In the genomic region with DNA sequence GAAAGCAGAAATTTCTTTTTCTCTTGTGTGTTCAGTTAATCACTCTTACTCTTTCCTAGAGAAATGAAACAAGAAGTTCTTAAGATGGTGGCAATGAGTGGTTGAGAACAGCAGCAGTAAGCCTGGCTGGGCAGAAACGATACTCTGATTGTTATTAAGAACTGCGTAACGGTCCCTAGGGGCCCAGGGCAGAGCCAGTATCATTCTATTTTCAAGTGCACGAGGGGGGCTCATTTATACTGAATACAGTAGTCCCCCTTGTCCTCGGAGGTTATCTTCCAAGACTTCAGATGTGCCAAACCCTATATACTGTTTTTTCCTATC, we compare ENCODE assay signal across 21 cellular contexts.
DNase-seq lines count a peak whose midpoint lies in the region; ATAC-seq, FAIRE-seq and TF ChIP-seq lines count a peak whose summit lies in the region.
"Had no signal": no experiment of that assay in that cellular context is flagged by ENCODE, and none has a peak within 500 bp of the region (broad histone marks: within the 10 kb centered on the region; RNA-seq: fewer than 3 reads in every experiment).

No MANE protein-coding gene starts in this region.

- no peaks in the 10 kb centered on the region for H3K9me1 ChIP-seq in K562 (ENCODE audit: control insufficient read depth, insufficient read depth, low read length)

- H3K36me3 Mint-ChIP-seq in naive thymus-derived CD4-positive, alpha-beta T cell, result peaks cover 0 to 13% (median 0%) of the 10 kb centered on the region in 5 donors
- no peaks in the 10 kb centered on the region for H3K36me3 Mint-ChIP-seq in activated CD4-positive, alpha-beta memory T cell treated with anti-CD3 and anti-CD28 coated beads for 36 hours
- H3K36me3 Mint-ChIP-seq: activated naive CD8-positive, alpha-beta T cell treated with anti-CD3 and anti-CD28 coated beads, Interleukin-2, amount 10 ng/mL, durations not matched to agents 7 days and 5 days had no signal

- DNase-seq in K562 (ENCODE audit: extremely low read depth in 1 of 4, low spot score in 3 of 4), result no peak
- no peak for DNase-seq in CD1c-positive myeloid dendritic cell (ENCODE audit: extremely low spot score)
- DNase-seq in NCI-H2196 (lab: John Stamatoyannopoulos, UW; ENCODE audit: unreplicated experiment), result no peak
- DNase-seq in naive thymus-derived CD4-positive, alpha-beta T cell, result no peak
- DNase-seq in activated CD4-positive, alpha-beta memory T cell treated with anti-CD3 and anti-CD28 coated beads for 36 hours, result no peak
- DNase-seq: activated CD4-positive, CD25-positive, alpha-beta regulatory T cell; activated naive CD8-positive, alpha-beta T cell treated with anti-CD3 and anti-CD28 coated beads, Interleukin-2, amount 10 ng/mL, durations not matched to agents 7 days and 5 days; body of pancreas; CD4-positive, alpha-beta T cell; NCI-H1417 treated with DMSO at 0.1 percent for 48 hours; NCI-H226; stimulated activated CD4-positive, alpha-beta T cell treated with anti-CD3 and anti-CD28 coated beads, Interleukin-4, amount 100 ng/mL, for 4 hours had no signal

- peaks cover 67% of the 10 kb centered on the region for H3K36me3 ChIP-seq in DOHH2 (ENCODE audit: control insufficient read depth, low read length)
- no peaks in the 10 kb centered on the region for H3K36me3 ChIP-seq in K562 (ENCODE audit: control insufficient read depth, insufficient read depth, low read length)
- H3K36me3 ChIP-seq in naive thymus-derived CD4-positive, alpha-beta T cell (ENCODE audit: control insufficient read depth in 2 of 3, insufficient read depth in 3 of 3, low read length in 3 of 3), result no peaks in the 10 kb centered on the region
- H3K36me3 ChIP-seq: HAP-1 had no signal

- WGBS in K562 (ENCODE audit: insufficient coverage, low coverage, missing lambda C conversion rate), result 28% methylated on average over 5 of the region's 5 CpGs

- H3K4me2 ChIP-seq in DOHH2 (ENCODE audit: low read length) (peak overlapping the region; percentile 51), K562 (ENCODE audit: insufficient read depth, low read length) (no peak overlapping the region)

- in situ Hi-C loops in K562 (cut with MboI), result no loop called here

- peaks cover 0 to 2% (median 0%) of the 10 kb centered on the region in 11 donors for H3K9me3 Mint-ChIP-seq in naive thymus-derived CD4-positive, alpha-beta T cell
- H3K9me3 Mint-ChIP-seq in activated CD4-positive, alpha-beta memory T cell treated with anti-CD3 and anti-CD28 coated beads for 36 hours, result no peaks in the 10 kb centered on the region
- H3K9me3 Mint-ChIP-seq: activated T-helper 1 cell treated with anti-CD3 and anti-CD28 coated beads, Interleukin-12 subunit alpha, Interleukin-12 subunit beta, Interleukin-2, Interleukin-4 antibody, amounts not matched to agents 30 ng/mL and 10 ng/mL and 1 ng/mL, durations not matched to agents 14 hours and 24 hours and 36 hours; CD4-positive, alpha-beta T cell had no signal

- H3K4me3 ChIP-seq in DOHH2 (ENCODE audit: low read length) (peak overlapping the region; percentile 30), K562 (no peak overlapping the region)
- H3K4me3 ChIP-seq in naive thymus-derived CD4-positive, alpha-beta T cell (ENCODE audit: low read length), result no peak overlapping the region
- H3K4me3 ChIP-seq: body of pancreas, HAP-1, SK-N-MC had no signal

- TF ChIP-seq EP300 in K562 (IDR thresholded peaks at IDR 0.05; ENCODE audit: low read length), result no peak

- H3K27me3 ChIP-seq in DOHH2 (ENCODE audit: control insufficient read depth, low read length) (no peaks in the 10 kb centered on the region), K562 (ENCODE audit: control insufficient read depth in 2 of 2, insufficient read depth in 2 of 2, low read length in 2 of 2) (peaks cover 0 to 6% of the 10 kb centered on the region in 2 experiments; a peak in 1 of 5 replicates)
- H3K27me3 ChIP-seq in naive thymus-derived CD4-positive, alpha-beta T cell (ENCODE audit: control insufficient read depth in 2 of 2, insufficient read depth in 2 of 2, low read length in 2 of 2), result no peaks in the 10 kb centered on the region
- H3K27me3 ChIP-seq: body of pancreas had no signal

- peaks cover 0 to 3% (median 0%) of the 10 kb centered on the region in 5 donors for H3K27me3 Mint-ChIP-seq in naive thymus-derived CD4-positive, alpha-beta T cell
- no peaks in the 10 kb centered on the region for H3K27me3 Mint-ChIP-seq in activated CD4-positive, alpha-beta memory T cell treated with anti-CD3 and anti-CD28 coated beads for 36 hours
- H3K27me3 Mint-ChIP-seq: CD4-positive, alpha-beta T cell had no signal

- TF ChIP-seq RAD21 in K562 (CRISPR knock-in tag; conservative IDR thresholded peaks at IDR 0.05 in 1 of 2, IDR thresholded peaks at IDR 0.05 in 1 of 2), result no peak

- H3F3A ChIP-seq in DOHH2 (ENCODE audit: control insufficient read depth, insufficient read depth), result no peaks in the 10 kb centered on the region

- no peak for FAIRE-seq in K562 (lab: Jason Lieb, UNC)
- FAIRE-seq: colon, RCC 7860, urothelium cell line had no signal

- no peak overlapping the region for H3K4me3 Mint-ChIP-seq in naive thymus-derived CD4-positive, alpha-beta T cell
- no peak overlapping the region for H3K4me3 Mint-ChIP-seq in activated CD4-positive, alpha-beta memory T cell treated with anti-CD3 and anti-CD28 coated beads for 36 hours
- H3K4me3 Mint-ChIP-seq: activated naive CD8-positive, alpha-beta T cell treated with anti-CD3 and anti-CD28 coated beads, Interleukin-2, amount 10 ng/mL, durations not matched to agents 7 days and 5 days; activated T-helper 1 cell treated with anti-CD3 and anti-CD28 coated beads, Interleukin-12 subunit alpha, Interleukin-12 subunit beta, Interleukin-2, Interleukin-4 antibody, amounts not matched to agents 30 ng/mL and 10 ng/mL and 1 ng/mL, durations not matched to agents 14 hours and 24 hours and 36 hours; CD4-positive, alpha-beta T cell had no signal

- no peaks in the 10 kb centered on the region for H3K9me3 ChIP-seq in DOHH2 (ENCODE audit: control insufficient read depth, insufficient read depth, low read length)
- no peaks in the 10 kb centered on the region for H3K9me3 ChIP-seq in K562 (replicated peaks; ENCODE audit: control insufficient read depth, insufficient read depth, low read depth, low read length)
- H3K9me3 ChIP-seq in naive thymus-derived CD4-positive, alpha-beta T cell (ENCODE audit: control insufficient read depth in 2 of 3, low read length in 3 of 3), result no peaks in the 10 kb centered on the region
- H3K9me3 ChIP-seq: body of pancreas, HAP-1 had no signal

- no peak overlapping the region for H2AFZ ChIP-seq in K562 (ENCODE audit: low read depth, low read length)

- no peak overlapping the region for H3K27ac Mint-ChIP-seq in naive thymus-derived CD4-positive, alpha-beta T cell
- H3K27ac Mint-ChIP-seq in activated CD4-positive, alpha-beta memory T cell treated with anti-CD3 and anti-CD28 coated beads for 36 hours, result no peak overlapping the region
- H3K27ac Mint-ChIP-seq: activated naive CD8-positive, alpha-beta T cell treated with anti-CD3 and anti-CD28 coated beads, Interleukin-2, amount 10 ng/mL, durations not matched to agents 7 days and 5 days; activated T-helper 1 cell treated with anti-CD3 and anti-CD28 coated beads, Interleukin-12 subunit alpha, Interleukin-12 subunit beta, Interleukin-2, Interleukin-4 antibody, amounts not matched to agents 30 ng/mL and 10 ng/mL and 1 ng/mL, durations not matched to agents 14 hours and 24 hours and 36 hours; CD4-positive, alpha-beta T cell had no signal

- no TSS peak for BruUV-seq in K562 (replicated peaks; lab: Mats Ljungman, UMichigan)

- H3K27ac ChIP-seq in DOHH2 (ENCODE audit: low read depth, low read length) (peak overlapping the region; percentile 42), K562 (ENCODE audit: extremely low read depth, low read depth, low read length) (peak overlapping the region; percentile 63; the same call in 1 of the 3 replicates)
- H3K27ac ChIP-seq in naive thymus-derived CD4-positive, alpha-beta T cell (ENCODE audit: low read depth, low read length), result no peak overlapping the region
- H3K27ac ChIP-seq: SK-N-MC had no signal

- CTCF ChIA-PET in K562 (lab: Yijun Ruan, JAX; ENCODE audit: low intra/inter-chr PET ratio), result no interaction called here
- CTCF ChIA-PET in naive thymus-derived CD4-positive, alpha-beta T cell (lab: Charles Lee), result no interaction called here
- CTCF ChIA-PET in activated CD4-positive, alpha-beta memory T cell treated with anti-CD3 and anti-CD28 coated beads for 36 hours (lab: Charles Lee), result no interaction called here

- peaks cover 5% of the 10 kb centered on the region; the same call in 1 of the 2 replicates for H4K20me1 ChIP-seq in DOHH2 (ENCODE audit: control insufficient read depth, insufficient read depth, low read depth, low read length)
- H4K20me1 ChIP-seq in K562 (replicated peaks; ENCODE audit: control insufficient read depth, insufficient read depth, low read length), result no peaks in the 10 kb centered on the region

- intact Hi-C loops in K562 (cut with micrococcal nuclease), result no loop called here
- intact Hi-C loops in naive thymus-derived CD4-positive, alpha-beta T cell (cut with micrococcal nuclease), result no loop called here
- intact Hi-C loops in activated CD4-positive, alpha-beta memory T cell treated with anti-CD3 and anti-CD28 coated beads for 36 hours (cut with micrococcal nuclease), result no loop called here

- POLR2A ChIA-PET in K562 (lab: Yijun Ruan, JAX), result no interaction called here
- POLR2A ChIA-PET in naive thymus-derived CD4-positive, alpha-beta T cell (lab: Charles Lee), result no interaction called here
- POLR2A ChIA-PET in activated CD4-positive, alpha-beta memory T cell treated with anti-CD3 and anti-CD28 coated beads for 36 hours (lab: Charles Lee), result no interaction called here

- TF ChIP-seq POLR2A in K562 (conservative IDR thresholded peaks at IDR 0.05), result no peak

- peak; percentile 67 for ATAC-seq in GM21360 (IDR thresholded peaks at IDR 0.05; ENCODE audit: unreplicated experiment)
- peak; percentile 71 for ATAC-seq in HG03432 (IDR thresholded peaks at IDR 0.05; ENCODE audit: unreplicated experiment)
- ATAC-seq in K562, result no peak
- no peak for ATAC-seq in naive thymus-derived CD4-positive, alpha-beta T cell
- ATAC-seq: body of pancreas had no signal

- peaks cover 94% of the 10 kb centered on the region for H3K79me2 ChIP-seq in DOHH2 (ENCODE audit: control insufficient read depth, low read length)
- H3K79me2 ChIP-seq in K562 (ENCODE audit: control insufficient read depth, insufficient read depth, low read length), result no peaks in the 10 kb centered on the region

- H3K4me1 Mint-ChIP-seq in naive thymus-derived CD4-positive, alpha-beta T cell, result peaks cover 0 to 2% (median 0%) of the 10 kb centered on the region in 7 donors
- H3K4me1 Mint-ChIP-seq in activated CD4-positive, alpha-beta memory T cell treated with anti-CD3 and anti-CD28 coated beads for 36 hours (ENCODE audit: low read depth), result peaks cover 3% of the 10 kb centered on the region

- H3K9ac ChIP-seq in K562 (ENCODE audit: insufficient read depth in 1 of 2, low read depth in 2 of 2, low read length in 2 of 2), result no peak overlapping the region

- no peaks in the 10 kb centered on the region for H3K9me2 ChIP-seq in DOHH2 (replicated peaks; ENCODE audit: control insufficient read depth, low read length)

- TF ChIP-seq CTCF in DOHH2 (IDR thresholded peaks at IDR 0.05; ENCODE audit: low read depth, low read length, poor library complexity, severe bottlenecking) (no peak), K562 (IDR thresholded peaks at IDR 0.05 in 2 of 3, conservative IDR thresholded peaks at IDR 0.05 in 1 of 3; ENCODE audit: insufficient read depth in 2 of 3, low read depth in 1 of 3, low read length in 3 of 3) (no peak)

- H3K4me1 ChIP-seq in DOHH2 (ENCODE audit: control insufficient read depth, low read length) (peaks cover 57% of the 10 kb centered on the region), K562 (replicated peaks in 1 of 2; ENCODE audit: control insufficient read depth in 2 of 2, insufficient read depth in 2 of 2, low read length in 2 of 2) (peaks cover 7 to 8% of the 10 kb centered on the region in 2 experiments; a peak in 3 of 5 replicates)
- no peaks in the 10 kb centered on the region for H3K4me1 ChIP-seq in naive thymus-derived CD4-positive, alpha-beta T cell (ENCODE audit: control insufficient read depth in 2 of 2, insufficient read depth in 2 of 2, low read length in 2 of 2)
- H3K4me1 ChIP-seq: HAP-1 had no signal

Comparison
In these comparisons a context has a peak if more than half of its experiments do, and no peak if none do; other contexts are left out.
1. ATAC-seq: peak in GM21360 (single experiment) and HG03432 (single experiment); none in K562 (single experiment) and naive thymus-derived CD4-positive, alpha-beta T cell (single experiment).